In genomic region chr3:153159771-153160397, GRCh38 we compare ENCODE assay signal across 8 cellular contexts. TPM values are rescaled to one million over a fixed set of nuclear protein-coding genes. Genes with fewer than 3 reads are reported as not detected.
A peak's percentile ranks its signal among the peaks of the same experiment; 100 is the strongest.
DNase-seq lines count a peak whose midpoint lies in the region; ATAC-seq, FAIRE-seq and TF ChIP-seq lines count a peak whose summit lies in the region.

No MANE protein-coding gene starts in this region.

- H3K9me3 ChIP-seq in ascending aorta, result no peaks in the 10 kb centered on the region
- H3K9me3 ChIP-seq in HepG2 (ENCODE audit: low read length), result no peaks in the 10 kb centered on the region

- H3K27ac ChIP-seq in ascending aorta (peak overlapping the region; percentile 92), HepG2 (ENCODE audit: extremely low read length, insufficient read depth, low read length) (peak overlapping the region; percentile 83), temporal lobe (ENCODE audit: low read depth, low read length) (peak overlapping the region; percentile 82)

- peaks cover 17% of the 10 kb centered on the region for H3K4me1 Mint-ChIP-seq in T-helper 2 cell treated with Interferon-gamma antibody and Interleukin-4, amounts not matched to agents 5 μg/mL and 100 μg/mL, for 36 hours (ENCODE audit: low read depth)

- H3K79me2 ChIP-seq in HepG2 (ENCODE audit: insufficient read depth, low read length), result peaks cover 26% of the 10 kb centered on the region

- 69% methylated on average over 9 of the region's 9 CpGs for WGBS in HepG2 (ENCODE audit: low lambda C conversion rate)

- H3K36me3 Mint-ChIP-seq in T-helper 2 cell treated with Interferon-gamma antibody and Interleukin-4, amounts not matched to agents 5 μg/mL and 100 μg/mL, for 36 hours (ENCODE audit: low read depth), result peaks cover 23% of the 10 kb centered on the region

- no TSS peak for BruUV-seq in HepG2 (replicated peaks; lab: Mats Ljungman, UMichigan)

- H3K4me3 ChIP-seq in ascending aorta (peak overlapping the region; percentile 77 to 78), HepG2 (replicated peaks in 1 of 3; ENCODE audit: insufficient read depth in 1 of 3, low read depth in 2 of 3, low read length in 3 of 3) (peak overlapping the region; percentile 74 to 94 (median 77); a peak in 5 of 6 replicates)

- CTCF ChIA-PET in HepG2 (lab: Yijun Ruan, JAX; ENCODE audit: low intra/inter-chr PET ratio, low total read pairs), result no interaction called here

- H3K27me3 Mint-ChIP-seq in T-helper 2 cell treated with Interferon-gamma antibody and Interleukin-4, amounts not matched to agents 5 μg/mL and 100 μg/mL, for 36 hours (ENCODE audit: low read depth), result no peaks in the 10 kb centered on the region

- POLR2A ChIA-PET in HepG2 (lab: Yijun Ruan, JAX), result interaction anchor here (1.2 to 2.1 kb wide), 3 partner anchors 18 to 29 kb away, joined by 6 to 15 read pairs (median 7); no protein-coding TSS in a partner anchor

- TF ChIP-seq EP300 in HepG2 (IDR thresholded peaks at IDR 0.05; ENCODE audit: low read depth in 2 of 2, low read length in 2 of 2), result no peak
- no peak for TF ChIP-seq EP300 in HepG2 (CRISPR knock-in tag; IDR thresholded peaks at IDR 0.05; ENCODE audit: borderline replicate concordance)

- DNase-seq in T-helper 2 cell treated with Interferon-gamma antibody and Interleukin-4, amounts not matched to agents 5 μg/mL and 100 μg/mL, for 36 hours (ENCODE audit: low spot score), result no peak
- no peak for DNase-seq in T-helper 2 cell
- no peak for DNase-seq in ascending aorta (ENCODE audit: low spot score in 2 of 2)
- DNase-seq in HepG2 (ENCODE audit: low spot score), result no peak
- no peak for DNase-seq in DMS 273 treated with DMSO at 0.1 percent for 48 hours (lab: John Stamatoyannopoulos, UW)
- DNase-seq in kidney glomerular epithelial cell (lab: John Stamatoyannopoulos, UW), result no peak

- ATAC-seq in HepG2 (no peak), GM21367 (IDR thresholded peaks at IDR 0.05; ENCODE audit: unreplicated experiment) (no peak)

- intact Hi-C loops in ascending aorta (cut with DNase I), result loop anchor here (5.0 to 10.0 kb wide), 3 partner anchors 127 to 1162 kb away; partner anchors contain the start of genes ARHGEF26 and DHX36
- intact Hi-C loops in HepG2 (cut with micrococcal nuclease; ENCODE audit: unreplicated experiment), result loop anchor here (5.0 kb wide), 3 partner anchors 63 to 437 kb away; no protein-coding TSS in a partner anchor

- peak overlapping the region; percentile 94 for H3K4me3 Mint-ChIP-seq in T-helper 2 cell treated with Interferon-gamma antibody and Interleukin-4, amounts not matched to agents 5 μg/mL and 100 μg/mL, for 36 hours

- TF ChIP-seq POLR2A in HepG2 (IDR thresholded peaks at IDR 0.05; ENCODE audit: insufficient read depth in 1 of 2, low read depth in 2 of 2, low read length in 2 of 2), result no peak

- H2AFZ ChIP-seq in HepG2 (ENCODE audit: low read length), result no peak overlapping the region

- no peak for TF ChIP-seq RAD21 in HepG2 (CRISPR knock-in tag; IDR thresholded peaks at IDR 0.05)

- H3K9me3 Mint-ChIP-seq in T-helper 2 cell treated with Interferon-gamma antibody and Interleukin-4, amounts not matched to agents 5 μg/mL and 100 μg/mL, for 36 hours, result no peaks in the 10 kb centered on the region

- no peak for FAIRE-seq in HepG2 (lab: Jason Lieb, UNC)

- TF ChIP-seq CTCF in ascending aorta (IDR thresholded peaks at IDR 0.05) (no peak), HepG2 (CRISPR knock-in tag; IDR thresholded peaks at IDR 0.05) (no peak)

- peak overlapping the region; percentile 81 for H3K9ac ChIP-seq in HepG2 (ENCODE audit: insufficient read depth, low read depth, low read length)

- H3K27me3 ChIP-seq in ascending aorta (no peaks in the 10 kb centered on the region), HepG2 (ENCODE audit: control insufficient read depth in 1 of 2, insufficient read depth in 2 of 2, low read length in 2 of 2) (no peaks in the 10 kb centered on the region; a peak in 1 of 5 replicates)

- peaks cover 20% of the 10 kb centered on the region for H4K20me1 ChIP-seq in HepG2 (ENCODE audit: insufficient read depth, low read length)

- in situ Hi-C loops in HepG2 (cut with HindIII; ENCODE audit: extremely low pct_ligation_motif_present, low pct_unique_long_range_greater_than_20kb), result no loop called here

- peaks cover 0 to 6% of the 10 kb centered on the region in 2 donors for H3K4me1 ChIP-seq in ascending aorta
- peaks cover 38% of the 10 kb centered on the region for H3K4me1 ChIP-seq in HepG2 (ENCODE audit: insufficient read depth, low read length)

- peak overlapping the region; percentile 98 for H3K27ac Mint-ChIP-seq in T-helper 2 cell treated with Interferon-gamma antibody and Interleukin-4, amounts not matched to agents 5 μg/mL and 100 μg/mL, for 36 hours

- H3K36me3 ChIP-seq in ascending aorta (no peaks in the 10 kb centered on the region), HepG2 (replicated peaks in 1 of 2; ENCODE audit: control insufficient read depth in 1 of 2, insufficient read depth in 2 of 2, low read length in 2 of 2) (no peaks in the 10 kb centered on the region)

- H3K4me2 ChIP-seq in HepG2 (ENCODE audit: low read depth, low read length), result peak overlapping the region; percentile 94

TF ChIP-seq in HepG2, 621 proteins besides CTCF, POLR2A, EP300 and RAD21 (continues in another document):
- 0 out of 2 replicates have a peak, but pooled peaks have one; percentile 25 for TF ChIP-seq HOXA5 (CRISPR knock-in tag; IDR thresholded peaks at IDR 0.05)
- TF ChIP-seq TBX2 (CRISPR knock-in tag; IDR thresholded peaks at IDR 0.05; ENCODE audit: borderline replicate concordance), result no peak
- no peak for TF ChIP-seq KDM5B (CRISPR knock-in tag; IDR thresholded peaks at IDR 0.05; ENCODE audit: borderline replicate concordance)
- peak; percentile 16; the same call in 1 of the 2 replicates for TF ChIP-seq KDM1A (CRISPR knock-in tag; IDR thresholded peaks at IDR 0.05)
- TF ChIP-seq ATRX (CRISPR knock-in tag; IDR thresholded peaks at IDR 0.05; ENCODE audit: borderline replicate concordance), result no peak
- peak; percentile 24 for TF ChIP-seq TEAD3 (CRISPR knock-in tag; optimal IDR thresholded peaks at IDR 0.05; ENCODE audit: borderline replicate concordance)
- TF ChIP-seq IRF1 (CRISPR knock-in tag; IDR thresholded peaks at IDR 0.05; ENCODE audit: low read depth), result no peak
- no peak; the same call in 1 of the 2 replicates for TF ChIP-seq ZMYM3 (CRISPR knock-in tag; IDR thresholded peaks at IDR 0.05)
- TF ChIP-seq ESRRA (CRISPR knock-in tag; IDR thresholded peaks at IDR 0.05; ENCODE audit: low read depth), result no peak
- TF ChIP-seq ZNF331 (CRISPR knock-in tag; IDR thresholded peaks at IDR 0.05), result 0 out of 2 replicates have a peak, but pooled peaks have one; percentile 16
- TF ChIP-seq ISX (CRISPR knock-in tag; conservative IDR thresholded peaks at IDR 0.05), result no peak
- no peak for TF ChIP-seq CSRNP2 (CRISPR knock-in tag; conservative IDR thresholded peaks at IDR 0.05; ENCODE audit: low read depth)

RNA-seq across cellular contexts. Expression of gene RAP2B, which starts 2.1 kb away (rescaled TPM):
- total RNA-seq in ascending aorta (1.6 TPM), HepG2 (2016; rRNA removed; fragmentation: Illumina TruSeq; extraction: Trizol) (7.1 and 7.2 TPM in 2 replicates), temporal lobe (19.4 TPM)
- 1.4 and 1.9 TPM in 2 replicates for total RNA-seq in HepG2 (2016; cell fraction: cytosol; rRNA removed; fragmentation: Illumina TruSeq; extraction: Trizol; ENCODE audit: low read depth)
- 6.7 and 7.3 TPM in 2 replicates for total RNA-seq in HepG2 (2016; cell fraction: insoluble cytoplasmic fraction; rRNA removed; fragmentation: Illumina TruSeq; extraction: Trizol)
- 7.5 and 7.8 TPM in 2 replicates for total RNA-seq in HepG2 (2016; cell fraction: membrane; rRNA removed; fragmentation: Illumina TruSeq; extraction: Trizol)
- 5.0 and 5.5 TPM in 2 replicates for total RNA-seq in HepG2 (2016; cell fraction: nucleus; rRNA removed; fragmentation: Illumina TruSeq; extraction: Trizol)
- 6.1 and 6.4 TPM in 2 replicates for polyA plus RNA-seq in HepG2 (2011; rRNA removed)
- polyA plus RNA-seq in HepG2 (2011; cell fraction: cytosol; rRNA removed), result 5.4 and 6.0 TPM in 2 replicates
- 6.1 and 7.1 TPM in 2 replicates for polyA plus RNA-seq in HepG2 (2011; cell fraction: nucleus; rRNA removed)
- 7.0 and 8.6 TPM in 2 replicates for polyA plus RNA-seq in HepG2 (2012)
- 1.1 and 1.2 TPM in 2 replicates for polyA plus RNA-seq in HepG2 (2016; cell fraction: cytosol; fragmentation: Illumina TruSeq; extraction: Trizol; ENCODE audit: low read depth)
- polyA plus RNA-seq in HepG2 (2016; cell fraction: insoluble cytoplasmic fraction; fragmentation: Illumina TruSeq; extraction: Trizol; ENCODE audit: low read depth), result 7.0 TPM in 2 replicates
- 5.1 and 5.2 TPM in 2 replicates for polyA plus RNA-seq in HepG2 (2016; cell fraction: membrane; fragmentation: Illumina TruSeq; extraction: Trizol; ENCODE audit: low read depth)
- 4.5 and 5.1 TPM in 2 replicates for polyA plus RNA-seq in HepG2 (2016; cell fraction: nucleus; fragmentation: Illumina TruSeq; extraction: Trizol; ENCODE audit: insufficient read depth, low read depth)
- 9.6 and 21.8 TPM in 2 replicates for polyA minus RNA-seq in HepG2 (2011; rRNA and poly(A)+ RNA removed; ENCODE audit: low replicate concordance)
- 12.2 and 14.8 TPM in 2 replicates for polyA minus RNA-seq in HepG2 (2011; cell fraction: cytosol; rRNA and poly(A)+ RNA removed)
- 18.2 and 20.6 TPM in 2 replicates for polyA minus RNA-seq in HepG2 (2011; cell fraction: nucleus; rRNA and poly(A)+ RNA removed)
